ENCODE assay signal across 20 cellular contexts in the genomic region with DNA sequence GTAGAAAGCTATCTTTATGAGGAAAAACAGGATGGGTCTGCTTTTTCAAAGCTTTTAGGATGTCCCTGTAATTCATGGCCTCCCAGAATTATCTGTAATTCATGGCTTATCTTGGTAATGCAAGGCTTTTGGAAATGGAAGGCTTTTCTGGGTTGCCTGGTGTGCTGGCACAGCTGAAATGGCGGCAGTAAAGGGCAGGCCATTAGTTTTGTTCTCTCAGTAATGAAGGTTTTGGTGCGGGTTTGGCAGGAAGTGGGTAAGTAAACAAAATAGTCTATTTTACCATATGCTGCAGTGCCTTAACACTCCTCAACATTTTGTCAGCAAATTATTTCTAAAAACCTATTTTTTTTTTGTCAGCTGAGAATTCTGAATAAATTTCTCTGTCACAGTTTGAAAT.
"Had no signal": no experiment of that assay in that cellular context is flagged by ENCODE, and none has a peak within 500 bp of the region (broad histone marks: within the 10 kb centered on the region; RNA-seq: fewer than 3 reads in every experiment).

No MANE protein-coding gene starts in this region.

- H3K4me3 ChIP-seq: MG63 had no signal

- ATAC-seq: Panc1 had no signal

- H3K9me3 ChIP-seq: MG63 had no signal

- H3K36me3 ChIP-seq: MG63 had no signal

- DNase-seq: Karpas-422; KG1; MG63; NCI-H1092; NCI-H1105 treated with DMSO at 0.1 percent for 48 hours; NCI-H1417 treated with DMSO at 0.1 percent for 48 hours; NCI-H146; NCI-H1694 treated with DMSO at 0.1 percent for 48 hours; NCI-H1930; NCI-H2171 treated with DMSO at 0.1 percent for 48 hours; NCI-H226; NCI-H446; NCI-H510A; NCI-H524 treated with DMSO at 0.1 percent for 48 hours; NCI-H82; NK-92 treated with Interleukin-12 subunit alpha and Interleukin-12 subunit beta, amount 100 ng/mL, for 24 hours; SHP77; T-helper 2 cell had no signal

- H3K27ac ChIP-seq: RWPE1 had no signal

- H3K27me3 ChIP-seq: MG63 had no signal
